Comparison of ENCODE assay signal across 1 cellular context in the genomic region with DNA sequence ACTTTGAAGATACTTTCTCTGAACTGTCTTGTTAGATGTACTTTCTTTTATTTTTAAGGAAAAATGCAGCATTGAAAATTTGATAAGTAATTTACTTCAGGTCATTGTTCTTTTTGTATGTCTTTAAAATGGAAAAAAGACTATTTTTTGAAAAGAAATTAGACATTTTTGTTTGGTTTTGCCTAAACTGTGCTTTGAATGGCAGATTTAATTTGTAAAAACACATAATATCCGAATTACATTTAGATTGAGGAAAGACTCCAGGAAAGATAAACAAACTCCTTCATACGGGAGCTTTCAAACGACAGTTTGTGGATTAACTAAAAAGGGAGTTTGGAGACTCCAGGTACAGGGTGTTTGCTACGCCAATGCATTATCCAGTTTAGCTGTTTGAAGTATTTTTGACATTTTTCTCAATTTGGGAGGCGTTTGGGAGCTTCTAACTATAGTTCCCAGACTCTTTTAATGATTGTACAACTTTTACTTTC.
TF ChIP-seq lines count a peak whose summit lies in the region.

No MANE protein-coding gene starts in this region.

TF ChIP-seq in HepG2, 621 proteins besides CTCF, POLR2A, EP300 and RAD21 (continued from another document):
- no peak for TF ChIP-seq HMGXB4 (CRISPR knock-in tag; IDR thresholded peaks at IDR 0.05; ENCODE audit: borderline replicate concordance in 1 of 2, low read depth in 1 of 2)
- TF ChIP-seq ZBTB8A (CRISPR knock-in tag; IDR thresholded peaks at IDR 0.05; ENCODE audit: borderline replicate concordance, low read depth), result no peak
- TF ChIP-seq ZNF562 (CRISPR knock-in tag; IDR thresholded peaks at IDR 0.05; ENCODE audit: borderline replicate concordance), result no peak
- TF ChIP-seq ATF4 (CRISPR knock-in tag; IDR thresholded peaks at IDR 0.05), result no peak
- TF ChIP-seq ZNF850 (CRISPR knock-in tag; conservative IDR thresholded peaks at IDR 0.05), result no peak
- TF ChIP-seq AHDC1 (CRISPR knock-in tag; IDR thresholded peaks at IDR 0.05; ENCODE audit: borderline replicate concordance), result no peak
- TF ChIP-seq ZNF501 (CRISPR knock-in tag; IDR thresholded peaks at IDR 0.05), result no peak
- TF ChIP-seq MTA3 (CRISPR knock-in tag; IDR thresholded peaks at IDR 0.05), result no peak
- no peak for TF ChIP-seq CEBPG (CRISPR knock-in tag; IDR thresholded peaks at IDR 0.05)
- no peak for TF ChIP-seq AGO1 (IDR thresholded peaks at IDR 0.05; ENCODE audit: low read depth, low read length, poor library complexity, severe bottlenecking)
